ENCODE assay signal across 9 cellular contexts in the genomic region with DNA sequence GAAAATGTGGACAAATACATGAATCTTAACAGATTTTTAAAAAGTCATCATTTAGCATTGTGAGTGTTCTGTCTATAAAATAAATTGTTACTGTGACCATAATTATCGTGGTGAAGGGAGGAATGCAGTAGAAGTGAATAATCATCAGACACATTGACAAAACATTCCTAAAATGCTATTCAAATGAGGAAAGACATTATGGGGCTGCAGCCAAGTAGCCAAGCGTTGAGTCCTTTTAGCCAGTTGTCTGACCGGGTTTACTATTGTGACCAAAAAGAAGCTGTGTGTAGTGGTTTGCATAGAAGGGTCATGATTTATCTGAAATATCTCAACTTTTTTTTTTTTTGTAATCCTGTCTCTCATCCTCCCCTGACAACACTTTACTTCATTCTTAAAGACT. TPM values are rescaled to one million over a fixed set of nuclear protein-coding genes. Genes with fewer than 3 reads are reported as not detected.
DNase-seq lines count a peak whose midpoint lies in the region; ATAC-seq, FAIRE-seq and TF ChIP-seq lines count a peak whose summit lies in the region.
"Had no signal": no experiment of that assay in that cellular context is flagged by ENCODE, and none has a peak within 500 bp of the region (broad histone marks: within the 10 kb centered on the region; RNA-seq: fewer than 3 reads in every experiment).

No MANE protein-coding gene starts in this region.

- FAIRE-seq in kidney (lab: Jason Lieb, UNC) = peak; percentile 92

- peak overlapping the region in 1 of 2 donors; percentile 56 for H3K27ac ChIP-seq in kidney (ENCODE audit: low read depth in 2 of 2, low read length in 2 of 2)
- no peak overlapping the region for H3K27ac ChIP-seq in upper lobe of right lung
- H3K27ac ChIP-seq: psoas muscle had no signal

- H3K9me3 ChIP-seq in kidney (ENCODE audit: control insufficient read depth in 1 of 2, low read length in 2 of 2) (no peaks in the 10 kb centered on the region), upper lobe of right lung (no peaks in the 10 kb centered on the region)
- H3K9me3 ChIP-seq: psoas muscle had no signal

- no peak overlapping the region for H3K9ac ChIP-seq in kidney (ENCODE audit: low read length in 2 of 2)

- no peak overlapping the region for H3K4me3 Mint-ChIP-seq in natural killer cell treated with Interleukin-12 subunit alpha and Interleukin-12 subunit beta and Interleukin-15 and Interleukin-18, amount 100 ng/mL, for 72 hours

- no peaks in the 10 kb centered on the region for H3K36me3 ChIP-seq in kidney (ENCODE audit: control insufficient read depth in 1 of 2, insufficient read depth in 2 of 2, low read length in 2 of 2)
- H3K36me3 ChIP-seq in upper lobe of right lung = no peaks in the 10 kb centered on the region

- ATAC-seq in upper lobe of right lung = peak; percentile 65
- ATAC-seq in natural killer cell treated with Interleukin-12 subunit alpha and Interleukin-12 subunit beta and Interleukin-15 and Interleukin-18, amount 100 ng/mL, for 72 hours = no peak
- ATAC-seq: psoas muscle had no signal

- no peaks in the 10 kb centered on the region for H3K27me3 ChIP-seq in upper lobe of right lung

- H3K4me3 ChIP-seq in cardiac fibroblast (replicated peaks in 1 of 2; ENCODE audit: low read depth in 2 of 2, low read length in 2 of 2) (peak overlapping the region in 1 of 2 donors; percentile 7), kidney (ENCODE audit: low read length in 2 of 2) (peak overlapping the region in 1 of 2 donors; percentile 2), upper lobe of right lung (no peak overlapping the region)
- H3K4me3 ChIP-seq: psoas muscle had no signal

- no peaks in the 10 kb centered on the region for H3K9me3 Mint-ChIP-seq in natural killer cell treated with Interleukin-12 subunit alpha and Interleukin-12 subunit beta and Interleukin-15 and Interleukin-18, amount 100 ng/mL, for 72 hours

- TF ChIP-seq CTCF in cardiac fibroblast (IDR thresholded peaks at IDR 0.05; ENCODE audit: low read depth, low read length) (no peak), kidney (IDR thresholded peaks at IDR 0.05; ENCODE audit: borderline replicate concordance, extremely low read depth, insufficient read depth) (no peak), upper lobe of right lung (IDR thresholded peaks at IDR 0.05) (no peak)

- peaks cover 2 to 11% of the 10 kb centered on the region in 2 donors for H3K27me3 Mint-ChIP-seq in natural killer cell treated with Interleukin-12 subunit alpha and Interleukin-12 subunit beta and Interleukin-15 and Interleukin-18, amount 100 ng/mL, for 72 hours

- DNase-seq in HS-5 (ENCODE audit: low read depth) (peak; percentile 89), cardiac fibroblast (ENCODE audit: low read depth in 2 of 2) (peak; percentile 81 to 94), kidney (no peak), upper lobe of right lung (no peak), NCI-H1417 (lab: John Stamatoyannopoulos, UW) (no peak), anterior cingulate cortex (lab: John Stamatoyannopoulos, UW) (no peak)
- no peak for DNase-seq in natural killer cell treated with Interleukin-12 subunit alpha and Interleukin-12 subunit beta and Interleukin-15 and Interleukin-18, amount 100 ng/mL, for 72 hours (ENCODE audit: low spot score)
- DNase-seq: activated CD4-positive, CD25-positive, alpha-beta regulatory T cell; psoas muscle had no signal

- H3K4me1 ChIP-seq in kidney (ENCODE audit: control insufficient read depth in 1 of 2, insufficient read depth in 1 of 2, low read depth in 1 of 2, low read length in 2 of 2) (peaks cover 0 to 4% of the 10 kb centered on the region in 2 donors), upper lobe of right lung (peaks cover 15% of the 10 kb centered on the region)

- no peaks in the 10 kb centered on the region for H3K4me1 Mint-ChIP-seq in natural killer cell treated with Interleukin-12 subunit alpha and Interleukin-12 subunit beta and Interleukin-15 and Interleukin-18, amount 100 ng/mL, for 72 hours (ENCODE audit: low read depth in 2 of 2)

- intact Hi-C loops in kidney (cut with DNase I) (no loop called here), upper lobe of right lung (cut with DNase I) (no loop called here)

- H3K27ac Mint-ChIP-seq in natural killer cell treated with Interleukin-12 subunit alpha and Interleukin-12 subunit beta and Interleukin-15 and Interleukin-18, amount 100 ng/mL, for 72 hours = no peak overlapping the region

- no peaks in the 10 kb centered on the region for H3K36me3 Mint-ChIP-seq in natural killer cell treated with Interleukin-12 subunit alpha and Interleukin-12 subunit beta and Interleukin-15 and Interleukin-18, amount 100 ng/mL, for 72 hours

RNA-seq across cellular contexts. Expression of a gene that starts 19.5 kb away (rescaled TPM):
- 59.6 TPM for total RNA-seq in kidney
- polyA plus RNA-seq in kidney (ENCODE audit: insufficient read depth, low read depth, low replicate concordance) = 10.1 TPM
- 142 TPM for total RNA-seq in upper lobe of right lung
- 10 to 100 TPM in 1 of 2 donors, 1 to 10 TPM in 1; 5.1 to 10.0 TPM for total RNA-seq in natural killer cell treated with Interleukin-12 subunit alpha and Interleukin-12 subunit beta and Interleukin-15 and Interleukin-18, amount 100 ng/mL, for 72 hours

Comparison
In these comparisons a context has a peak if more than half of its experiments do, and no peak if none do; other contexts are left out.
1. DNase-seq: peak in HS-5 (single experiment) and cardiac fibroblast (2 of 2); none in kidney (single experiment), upper lobe of right lung (single experiment), NCI-H1417 (0 of 3), anterior cingulate cortex (0 of 58) and natural killer cell treated with Interleukin-12 subunit alpha and Interleukin-12 subunit beta and Interleukin-15 and Interleukin-18, amount 100 ng/mL, for 72 hours (single experiment).